ENCODE assay signal across 33 cellular contexts in the genomic region with DNA sequence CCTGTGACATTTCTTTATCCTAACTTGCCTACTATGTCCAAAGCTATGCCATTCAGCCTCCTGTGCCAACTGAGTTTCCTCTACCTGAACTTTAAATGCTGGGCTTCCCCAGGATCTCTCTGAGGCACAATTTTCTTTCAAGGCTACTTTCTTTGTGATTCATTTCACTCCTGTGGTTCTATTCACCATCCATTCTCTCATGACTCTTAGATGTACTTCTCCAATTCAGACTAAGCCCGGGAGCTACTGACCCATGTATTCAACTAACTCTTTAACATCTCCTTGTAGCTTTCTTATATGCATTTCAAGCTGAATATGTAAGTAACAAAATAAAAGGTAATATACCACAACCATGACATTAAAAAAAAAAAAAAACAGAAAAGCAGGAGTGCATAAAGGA.
"Had no signal": no experiment of that assay in that cellular context is flagged by ENCODE, and none has a peak within 500 bp of the region (broad histone marks: within the 10 kb centered on the region; RNA-seq: fewer than 3 reads in every experiment).

No MANE protein-coding gene starts in this region.

- H3K4me3 Mint-ChIP-seq: endodermal cell; mesothelial cell of epicardium; naive B cell; nephron; stimulated activated naive CD8-positive, alpha-beta T cell treated with anti-CD3 and anti-CD28 coated beads, Interleukin-15, amount 100 ng/mL, for 72 hours had no signal

- H3K9me3 ChIP-seq: gastroesophageal sphincter, heart left ventricle, mucosa of descending colon, prostate gland, right atrium auricular region, suprapubic skin, transverse colon, upper lobe of right lung, uterus had no signal

- H3K4me3 ChIP-seq: dorsolateral prefrontal cortex, gastroesophageal sphincter, heart left ventricle, hepatocyte, left lung, mucosa of descending colon, prostate gland, right atrium auricular region, smooth muscle cell, suprapubic skin, transverse colon, upper lobe of right lung, uterus had no signal

- H3K9me3 Mint-ChIP-seq: endodermal cell, mesothelial cell of epicardium, nephron had no signal

- H3K36me3 Mint-ChIP-seq: mesothelial cell of epicardium, naive B cell had no signal

- H3K27ac Mint-ChIP-seq: endodermal cell; mesothelial cell of epicardium; nephron; stimulated activated naive CD8-positive, alpha-beta T cell treated with anti-CD3 and anti-CD28 coated beads, Interleukin-15, amount 100 ng/mL, for 72 hours had no signal

- ATAC-seq: esophagus mucosa; foreskin keratinocyte; gastroesophageal sphincter; heart left ventricle; left cardiac atrium; left lung; mucosa of descending colon; sciatic nerve; stimulated activated naive CD8-positive, alpha-beta T cell treated with anti-CD3 and anti-CD28 coated beads, Interleukin-15, amount 100 ng/mL, for 72 hours; upper lobe of right lung had no signal

- H3K4me1 ChIP-seq: foreskin keratinocyte, heart left ventricle, left lung, prostate gland, right atrium auricular region, suprapubic skin, transverse colon, upper lobe of right lung, uterus had no signal

- H2AFZ ChIP-seq: hepatocyte had no signal

- H3K4me2 ChIP-seq: hepatocyte, smooth muscle cell had no signal

- H3K27me3 ChIP-seq: dorsolateral prefrontal cortex, foreskin keratinocyte, gastroesophageal sphincter, heart left ventricle, hepatocyte, left lung, right atrium auricular region, suprapubic skin, transverse colon, upper lobe of right lung, uterus had no signal

- DNase-seq: dorsolateral prefrontal cortex; effector CD4-positive, alpha-beta T cell; endodermal cell; foreskin keratinocyte; heart left ventricle; left cardiac atrium; left lung; mesenchymal stem cell; mucosa of descending colon; naive B cell; nucleus accumbens; stimulated activated CD4-positive, alpha-beta T cell treated with anti-CD3 and anti-CD28 coated beads, Interleukin-12 subunit alpha, Interleukin-12 subunit beta, amount 100 ng/mL, for 4 hours; stimulated activated CD4-positive, alpha-beta T cell treated with anti-CD3 and anti-CD28 coated beads, Interleukin-1b, Interleukin-23, amount 100 ng/mL, for 48 hours; stimulated activated CD4-positive, alpha-beta T cell treated with anti-CD3 and anti-CD28 coated beads, Interleukin-4, amount 100 ng/mL, for 1 hour; stimulated activated CD8-positive, alpha-beta memory T cell treated with anti-CD3 and anti-CD28 coated beads, Interleukin-4, amount 100 ng/mL, for 48 hours; stimulated activated naive CD4-positive, alpha-beta T cell; stimulated activated naive CD8-positive, alpha-beta T cell treated with anti-CD3 and anti-CD28 coated beads, Interleukin-15, amount 100 ng/mL, for 72 hours; transverse colon; upper lobe of right lung; uterus had no signal

- FAIRE-seq: colon, islet of Langerhans had no signal

- H3K27me3 Mint-ChIP-seq: naive B cell; stimulated activated naive CD8-positive, alpha-beta T cell treated with anti-CD3 and anti-CD28 coated beads, Interleukin-15, amount 100 ng/mL, for 72 hours had no signal

- H3K4me1 Mint-ChIP-seq: endodermal cell; naive B cell; stimulated activated naive CD8-positive, alpha-beta T cell treated with anti-CD3 and anti-CD28 coated beads, Interleukin-15, amount 100 ng/mL, for 72 hours had no signal

- H3K79me2 ChIP-seq: hepatocyte had no signal

- H3K36me3 ChIP-seq: gastroesophageal sphincter, heart left ventricle, left lung, prostate gland, right atrium auricular region, suprapubic skin, transverse colon, upper lobe of right lung, uterus had no signal

- H3K27ac ChIP-seq: dorsolateral prefrontal cortex, epithelial cell of prostate, foreskin keratinocyte, gastroesophageal sphincter, heart left ventricle, hepatocyte, left lung, prostate gland, right atrium auricular region, suprapubic skin, transverse colon, upper lobe of right lung, uterus had no signal
